ENCODE assay signal across 10 cellular contexts in the genomic region with DNA sequence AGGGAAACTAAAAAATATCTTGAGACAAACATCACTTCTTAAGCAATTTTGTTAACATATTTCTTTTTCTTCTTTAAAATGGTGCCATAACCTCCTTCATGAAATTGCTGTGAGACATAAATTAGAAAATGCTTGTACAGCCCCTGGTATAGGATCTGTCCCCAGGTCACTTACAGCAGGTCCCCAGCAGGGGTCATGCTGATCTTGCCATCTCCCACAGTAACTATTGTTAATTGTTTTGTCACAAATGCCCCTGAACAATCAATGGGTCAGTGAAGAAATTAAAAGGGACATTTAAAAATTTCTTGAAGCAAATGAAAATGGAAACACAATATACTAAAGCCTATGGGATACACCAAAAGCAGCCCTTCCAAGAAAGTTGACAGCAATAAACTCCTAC.
DNase-seq lines count a peak whose midpoint lies in the region; ATAC-seq and TF ChIP-seq lines count a peak whose summit lies in the region.
"Had no signal": no experiment of that assay in that cellular context is flagged by ENCODE, and none has a peak within 500 bp of the region (broad histone marks: within the 10 kb centered on the region; RNA-seq: fewer than 3 reads in every experiment).

No MANE protein-coding gene starts in this region.

- H3K4me1 Mint-ChIP-seq in activated naive CD8-positive, alpha-beta T cell treated with anti-CD3 and anti-CD28 coated beads, Interleukin-2, amount 50 U/mL, for 24 hours, result peaks cover 6% of the 10 kb centered on the region
- H3K4me1 Mint-ChIP-seq in activated naive CD8-positive, alpha-beta T cell treated with anti-CD3 and anti-CD28 coated beads for 36 hours, result peaks cover 4% of the 10 kb centered on the region

- in situ Hi-C loops in transverse colon (cut with MboI; ENCODE audit: low pct_ligation_motif_present in 1 of 4, low pct_unique_long_range_greater_than_20kb in 1 of 4, low sequenced_read_pairs in 3 of 4) (no loop called here), GM13976 (cut with MboI; ENCODE audit: low sequenced_read_pairs, unreplicated experiment) (no loop called here)

- no peaks in the 10 kb centered on the region for H3K27me3 ChIP-seq in transverse colon
- H3K27me3 ChIP-seq: MG63, stomach had no signal

- H3K36me3 Mint-ChIP-seq in activated naive CD8-positive, alpha-beta T cell treated with anti-CD3 and anti-CD28 coated beads, Interleukin-2, amount 50 U/mL, for 24 hours (ENCODE audit: low read depth), result peaks cover 34% of the 10 kb centered on the region
- H3K36me3 Mint-ChIP-seq in activated naive CD8-positive, alpha-beta T cell treated with anti-CD3 and anti-CD28 coated beads for 36 hours, result peaks cover 21% of the 10 kb centered on the region

- no peak overlapping the region for H3K4me3 ChIP-seq in NB4 (ENCODE audit: low read depth, low read length)
- no peak overlapping the region for H3K4me3 ChIP-seq in epithelial cell of proximal tubule (ENCODE audit: low read depth, low read length)
- H3K4me3 ChIP-seq in transverse colon, result no peak overlapping the region
- H3K4me3 ChIP-seq: MG63, stomach had no signal

- TF ChIP-seq CTCF in NB4 (IDR thresholded peaks at IDR 0.05; ENCODE audit: low read depth, low read length) (peak; percentile 52), epithelial cell of proximal tubule (conservative IDR thresholded peaks at IDR 0.05; ENCODE audit: low read depth, low read length) (peak; percentile 54), transverse colon (IDR thresholded peaks at IDR 0.05) (peak; percentile 32 to 47 (median 39)), GM13976 (IDR thresholded peaks at IDR 0.05; ENCODE audit: borderline replicate concordance, control extremely low read depth, extremely low read depth, insufficient read depth, missing control alignments) (no peak)

- no peak for DNase-seq in activated naive CD8-positive, alpha-beta T cell treated with anti-CD3 and anti-CD28 coated beads, Interleukin-2, amount 50 U/mL, for 24 hours
- DNase-seq in activated naive CD8-positive, alpha-beta T cell treated with anti-CD3 and anti-CD28 coated beads for 36 hours, result no peak
- DNase-seq in NB4 (ENCODE audit: low read depth), result peak; percentile 53
- DNase-seq in epithelial cell of proximal tubule (ENCODE audit: low read depth), result no peak
- no peak for DNase-seq in transverse colon
- no peak for DNase-seq in GM13976 (ENCODE audit: low spot score)
- DNase-seq: MG63, stomach had no signal

- no peak for TF ChIP-seq EP300 in transverse colon (IDR thresholded peaks at IDR 0.05; ENCODE audit: low read depth)

- TF ChIP-seq POLR2A in NB4 (IDR thresholded peaks at IDR 0.05; ENCODE audit: extremely low read depth, insufficient read length) (no peak), transverse colon (IDR thresholded peaks at IDR 0.05) (no peak)

- H3K27ac Mint-ChIP-seq in activated naive CD8-positive, alpha-beta T cell treated with anti-CD3 and anti-CD28 coated beads, Interleukin-2, amount 50 U/mL, for 24 hours, result no peak overlapping the region
- H3K27ac Mint-ChIP-seq in activated naive CD8-positive, alpha-beta T cell treated with anti-CD3 and anti-CD28 coated beads for 36 hours, result no peak overlapping the region

- ATAC-seq in activated naive CD8-positive, alpha-beta T cell treated with anti-CD3 and anti-CD28 coated beads, Interleukin-2, amount 50 U/mL, for 24 hours, result peak; percentile 52
- ATAC-seq in GM19328 (IDR thresholded peaks at IDR 0.05; ENCODE audit: unreplicated experiment) (no peak), HG03159 (IDR thresholded peaks at IDR 0.05; ENCODE audit: unreplicated experiment) (no peak)

- H3K4me3 Mint-ChIP-seq in activated naive CD8-positive, alpha-beta T cell treated with anti-CD3 and anti-CD28 coated beads, Interleukin-2, amount 50 U/mL, for 24 hours, result no peak overlapping the region
- no peak overlapping the region for H3K4me3 Mint-ChIP-seq in activated naive CD8-positive, alpha-beta T cell treated with anti-CD3 and anti-CD28 coated beads for 36 hours

- no peaks in the 10 kb centered on the region for H3K4me1 ChIP-seq in transverse colon

- H3K27ac ChIP-seq in transverse colon, result no peak overlapping the region
- H3K27ac ChIP-seq: stomach had no signal

- peaks cover 0 to 9% (median 2%) of the 10 kb centered on the region in 4 donors for H3K36me3 ChIP-seq in transverse colon

- peaks cover 9% of the 10 kb centered on the region for H3K9me3 Mint-ChIP-seq in activated naive CD8-positive, alpha-beta T cell treated with anti-CD3 and anti-CD28 coated beads, Interleukin-2, amount 50 U/mL, for 24 hours
- peaks cover 15% of the 10 kb centered on the region for H3K9me3 Mint-ChIP-seq in activated naive CD8-positive, alpha-beta T cell treated with anti-CD3 and anti-CD28 coated beads for 36 hours

- no peaks in the 10 kb centered on the region for H3K27me3 Mint-ChIP-seq in activated naive CD8-positive, alpha-beta T cell treated with anti-CD3 and anti-CD28 coated beads, Interleukin-2, amount 50 U/mL, for 24 hours
- H3K27me3 Mint-ChIP-seq in activated naive CD8-positive, alpha-beta T cell treated with anti-CD3 and anti-CD28 coated beads for 36 hours, result no peaks in the 10 kb centered on the region

- intact Hi-C loops in transverse colon (cut with DNase I; ENCODE audit: low total_unique reads), result no loop called here

- peaks cover 9 to 14% of the 10 kb centered on the region in 2 donors for H3K9me3 ChIP-seq in transverse colon
